Comparison of ENCODE assay signal across 1 cellular context in genomic region chr13:40681341-40682051, GRCh38.
A peak's percentile ranks its signal among the peaks of the same experiment; 100 is the strongest.
TF ChIP-seq lines count a peak whose summit lies in the region.

No MANE protein-coding gene starts in this region.

TF ChIP-seq in K562, 482 proteins besides CTCF, POLR2A, EP300 and RAD21 (continued from another document and continues in another):
- no peak for TF ChIP-seq ZBTB7A (IDR thresholded peaks at IDR 0.05; ENCODE audit: borderline replicate concordance, control insufficient read depth, low read depth, low read length)
- no peak for TF ChIP-seq CSDE1 (IDR thresholded peaks at IDR 0.05)
- TF ChIP-seq ZKSCAN1 (IDR thresholded peaks at IDR 0.05; ENCODE audit: low read depth, low read length) = no peak
- TF ChIP-seq ATF3 (IDR thresholded peaks at IDR 0.05) = 0 out of 2 replicates have a peak, but pooled peaks have one; percentile 11
- no peak for TF ChIP-seq ATF3 (CRISPR knock-in tag; conservative IDR thresholded peaks at IDR 0.05)
- TF ChIP-seq MAZ (CRISPR knock-in tag; conservative IDR thresholded peaks at IDR 0.05 in 1 of 2, IDR thresholded peaks at IDR 0.05 in 1 of 2) = peak in 1 of 2 experiments; percentile 42; a peak in 1 of 4 replicates
- no peak for TF ChIP-seq ZNF444 (CRISPR knock-in tag; IDR thresholded peaks at IDR 0.05)
- no peak for TF ChIP-seq POLR2AphosphoS2 (IDR thresholded peaks at IDR 0.05; ENCODE audit: low read length)
- no peak for TF ChIP-seq NFXL1 (CRISPR knock-in tag; IDR thresholded peaks at IDR 0.05)
- TF ChIP-seq ZNF165 (CRISPR knock-in tag; IDR thresholded peaks at IDR 0.05; ENCODE audit: borderline replicate concordance) = no peak
- no peak for TF ChIP-seq LARP7 (IDR thresholded peaks at IDR 0.05)
- peak; percentile 63; the same call in 1 of the 2 replicates for TF ChIP-seq ESRRA (IDR thresholded peaks at IDR 0.05; ENCODE audit: borderline replicate concordance, low read depth)
- TF ChIP-seq CREBBP (IDR thresholded peaks at IDR 0.05; ENCODE audit: low read depth, low read length) = no peak
- no peak for TF ChIP-seq RBM17 (IDR thresholded peaks at IDR 0.05; ENCODE audit: borderline replicate concordance, low read depth, low read length)
- TF ChIP-seq ZNF121 (CRISPR knock-in tag; conservative IDR thresholded peaks at IDR 0.05) = no peak
- TF ChIP-seq HIVEP1 (CRISPR knock-in tag; IDR thresholded peaks at IDR 0.05) = no peak
- no peak for TF ChIP-seq CHD1 (IDR thresholded peaks at IDR 0.05; ENCODE audit: low read length)
- no peak for TF ChIP-seq HNRNPK (IDR thresholded peaks at IDR 0.05; ENCODE audit: low read depth, low read length, poor library complexity, severe bottlenecking)
- TF ChIP-seq FOXM1 (IDR thresholded peaks at IDR 0.05; ENCODE audit: low read depth) = peak; percentile 23; the same call in 1 of the 2 replicates
- TF ChIP-seq FOXM1 (CRISPR knock-in tag; IDR thresholded peaks at IDR 0.05; ENCODE audit: low read depth) = no peak
- TF ChIP-seq ZNF668 (CRISPR knock-in tag; IDR thresholded peaks at IDR 0.05) = no peak
- no peak for TF ChIP-seq SNIP1 (IDR thresholded peaks at IDR 0.05; ENCODE audit: low read depth)
- no peak for TF ChIP-seq SREBF1 (IDR thresholded peaks at IDR 0.05; ENCODE audit: borderline replicate concordance, low read depth, low read length)
- TF ChIP-seq MTF1 (CRISPR knock-in tag; IDR thresholded peaks at IDR 0.05; ENCODE audit: borderline replicate concordance) = no peak
- peak; percentile 48 for TF ChIP-seq HDAC3 (IDR thresholded peaks at IDR 0.05; ENCODE audit: borderline replicate concordance, partially characterized antibody)
- 0 out of 2 replicates have a peak, but pooled peaks have one; percentile 54 for TF ChIP-seq BCOR (IDR thresholded peaks at IDR 0.05)
- no peak for TF ChIP-seq PML (IDR thresholded peaks at IDR 0.05; ENCODE audit: low read length)
- TF ChIP-seq MAX (CRISPR knock-in tag; IDR thresholded peaks at IDR 0.05) = no peak
- TF ChIP-seq RCOR1 (IDR thresholded peaks at IDR 0.05; ENCODE audit: borderline replicate concordance in 1 of 2, low read depth in 2 of 2, low read length in 2 of 2) = peak; percentile 99 to 100
- TF ChIP-seq SAFB2 (IDR thresholded peaks at IDR 0.05; ENCODE audit: borderline replicate concordance, low read depth, low read length, severe bottlenecking) = no peak
- no peak for TF ChIP-seq CHD4 (IDR thresholded peaks at IDR 0.05; ENCODE audit: insufficient read depth, insufficient replicate concordance, low read depth, low read length, poor library complexity, severe bottlenecking)
- peak; percentile 33 for TF ChIP-seq CCNT2 (IDR thresholded peaks at IDR 0.05; ENCODE audit: borderline replicate concordance, extremely low read depth, insufficient read length, low read depth, low read length)
- no peak for TF ChIP-seq FOXK1 (CRISPR knock-in tag; IDR thresholded peaks at IDR 0.05; ENCODE audit: borderline replicate concordance)
- TF ChIP-seq TAF9B (IDR thresholded peaks at IDR 0.05; ENCODE audit: partially characterized antibody) = no peak
- peak; percentile 50; the same call in 1 of the 2 replicates for TF ChIP-seq PYGO2 (tag; IDR thresholded peaks at IDR 0.05)
- 0 out of 2 replicates have a peak, but pooled peaks have one; percentile 37 for TF ChIP-seq DPF2 (IDR thresholded peaks at IDR 0.05)
- TF ChIP-seq SMARCE1 (IDR thresholded peaks at IDR 0.05) = peak; percentile 36; the same call in 1 of the 2 replicates
- no peak for TF ChIP-seq NR4A1 (CRISPR knock-in tag; IDR thresholded peaks at IDR 0.05)
- TF ChIP-seq NR4A1 (tag; IDR thresholded peaks at IDR 0.05) = no peak
- no peak for TF ChIP-seq FOS (IDR thresholded peaks at IDR 0.05; ENCODE audit: extremely low read depth, insufficient read length)
- no peak for TF ChIP-seq EP400 (IDR thresholded peaks at IDR 0.05)
- peak in 1 of 2 experiments; percentile 59; a peak in 1 of 4 replicates for TF ChIP-seq TBL1XR1 (IDR thresholded peaks at IDR 0.05; ENCODE audit: low read length in 2 of 2)
- peak; percentile 79 for TF ChIP-seq TAL1 (IDR thresholded peaks at IDR 0.05)
- peak; percentile 38; the same call in 1 of the 2 replicates for TF ChIP-seq BCL6 (CRISPR knock-in tag; IDR thresholded peaks at IDR 0.05)
- no peak for TF ChIP-seq ZBTB43 (CRISPR knock-in tag; IDR thresholded peaks at IDR 0.05)
- no peak for TF ChIP-seq JUNB (CRISPR knock-in tag; conservative IDR thresholded peaks at IDR 0.05)
- TF ChIP-seq TCFL5 (CRISPR knock-in tag; conservative IDR thresholded peaks at IDR 0.05) = no peak
- no peak for TF ChIP-seq TCF7L2 (IDR thresholded peaks at IDR 0.05; ENCODE audit: low read depth, low read length)
- TF ChIP-seq TRIM24 (IDR thresholded peaks at IDR 0.05) = peak in 1 of 2 experiments; percentile 41; a peak in 1 of 4 replicates
- no peak for TF ChIP-seq CHAMP1 (IDR thresholded peaks at IDR 0.05)
- TF ChIP-seq RFX7 (CRISPR knock-in tag; IDR thresholded peaks at IDR 0.05) = no peak
- TF ChIP-seq ZNF347 (CRISPR knock-in tag; IDR thresholded peaks at IDR 0.05; ENCODE audit: low read depth) = no peak
- no peak for TF ChIP-seq GTF2E2 (tag; IDR thresholded peaks at IDR 0.05)
- no peak for TF ChIP-seq MIER1 (IDR thresholded peaks at IDR 0.05; ENCODE audit: low read depth)
- no peak for TF ChIP-seq ZEB2 (IDR thresholded peaks at IDR 0.05)
- peak; percentile 30; the same call in 1 of the 2 replicates for TF ChIP-seq MTA2 (IDR thresholded peaks at IDR 0.05; ENCODE audit: low read depth)
- 0 out of 4 replicates have a peak, but pooled peaks of 1 of the 2 experiments have one; percentile 37 for TF ChIP-seq TEAD1 (CRISPR knock-in tag; IDR thresholded peaks at IDR 0.05)
- no peak for TF ChIP-seq FOXO4 (CRISPR knock-in tag; IDR thresholded peaks at IDR 0.05)
- TF ChIP-seq GATA2 (CRISPR knock-in tag; IDR thresholded peaks at IDR 0.05) = peak; percentile 46; the same call in 1 of the 2 replicates
- no peak for TF ChIP-seq MED1 (CRISPR knock-in tag; IDR thresholded peaks at IDR 0.05; ENCODE audit: borderline replicate concordance)
- TF ChIP-seq SMAD4 (CRISPR knock-in tag; conservative IDR thresholded peaks at IDR 0.05) = 0 out of 2 replicates have a peak, but pooled peaks have one; percentile 31
- TF ChIP-seq KAT2B (IDR thresholded peaks at IDR 0.05; ENCODE audit: low read depth, low read length) = no peak
- no peak for TF ChIP-seq POLR2B (IDR thresholded peaks at IDR 0.05; ENCODE audit: low read depth, partially characterized antibody)
- 0 out of 2 replicates have a peak, but pooled peaks have one; percentile 33 for TF ChIP-seq FOSL1 (tag; conservative IDR thresholded peaks at IDR 0.05)
- peak; percentile 41; the same call in 1 of the 2 replicates for TF ChIP-seq ETV1 (tag; conservative IDR thresholded peaks at IDR 0.05; ENCODE audit: low read depth)
- no peak for TF ChIP-seq TOE1 (IDR thresholded peaks at IDR 0.05; ENCODE audit: borderline replicate concordance)
- TF ChIP-seq TOE1 (CRISPR knock-in tag; IDR thresholded peaks at IDR 0.05; ENCODE audit: borderline replicate concordance, low read depth) = no peak
- TF ChIP-seq ZNF717 (CRISPR knock-in tag; IDR thresholded peaks at IDR 0.05) = no peak
- peak; percentile 62; the same call in 1 of the 2 replicates for TF ChIP-seq STAT5A (IDR thresholded peaks at IDR 0.05; ENCODE audit: borderline replicate concordance, low read length)
- TF ChIP-seq SOX6 (IDR thresholded peaks at IDR 0.05) = peak; percentile 70
- no peak for TF ChIP-seq CGGBP1 (CRISPR knock-in tag; IDR thresholded peaks at IDR 0.05)
- no peak for TF ChIP-seq E2F1 (CRISPR knock-in tag; IDR thresholded peaks at IDR 0.05)
- peak; percentile 81 for TF ChIP-seq TEAD4 (IDR thresholded peaks at IDR 0.05; ENCODE audit: low read length)
- TF ChIP-seq TEAD4 (CRISPR knock-in tag; IDR thresholded peaks at IDR 0.05; ENCODE audit: borderline replicate concordance) = no peak
- no peak for TF ChIP-seq ID3 (CRISPR knock-in tag; IDR thresholded peaks at IDR 0.05)
- TF ChIP-seq ID3 (tag; IDR thresholded peaks at IDR 0.05) = 0 out of 2 replicates have a peak, but pooled peaks have one; percentile 37
- no peak for TF ChIP-seq SMAD1 (IDR thresholded peaks at IDR 0.05; ENCODE audit: low read depth, low read length, partially characterized antibody)
- no peak for TF ChIP-seq ZNF395 (CRISPR knock-in tag; IDR thresholded peaks at IDR 0.05)
- no peak for TF ChIP-seq PRPF4 (IDR thresholded peaks at IDR 0.05; ENCODE audit: insufficient read depth, low read depth, low read length, poor library complexity, severe bottlenecking)
- no peak for TF ChIP-seq MCM3 (IDR thresholded peaks at IDR 0.05)
- TF ChIP-seq SAP30 (IDR thresholded peaks at IDR 0.05; ENCODE audit: borderline replicate concordance, insufficient read depth, low read depth, low read length, poor library complexity, severe bottlenecking) = no peak
- TF ChIP-seq SP1 (CRISPR knock-in tag; IDR thresholded peaks at IDR 0.05) = 0 out of 2 replicates have a peak, but pooled peaks have one; percentile 16
